Comparison of ENCODE assay signal across 12 cellular contexts in the genomic region with DNA sequence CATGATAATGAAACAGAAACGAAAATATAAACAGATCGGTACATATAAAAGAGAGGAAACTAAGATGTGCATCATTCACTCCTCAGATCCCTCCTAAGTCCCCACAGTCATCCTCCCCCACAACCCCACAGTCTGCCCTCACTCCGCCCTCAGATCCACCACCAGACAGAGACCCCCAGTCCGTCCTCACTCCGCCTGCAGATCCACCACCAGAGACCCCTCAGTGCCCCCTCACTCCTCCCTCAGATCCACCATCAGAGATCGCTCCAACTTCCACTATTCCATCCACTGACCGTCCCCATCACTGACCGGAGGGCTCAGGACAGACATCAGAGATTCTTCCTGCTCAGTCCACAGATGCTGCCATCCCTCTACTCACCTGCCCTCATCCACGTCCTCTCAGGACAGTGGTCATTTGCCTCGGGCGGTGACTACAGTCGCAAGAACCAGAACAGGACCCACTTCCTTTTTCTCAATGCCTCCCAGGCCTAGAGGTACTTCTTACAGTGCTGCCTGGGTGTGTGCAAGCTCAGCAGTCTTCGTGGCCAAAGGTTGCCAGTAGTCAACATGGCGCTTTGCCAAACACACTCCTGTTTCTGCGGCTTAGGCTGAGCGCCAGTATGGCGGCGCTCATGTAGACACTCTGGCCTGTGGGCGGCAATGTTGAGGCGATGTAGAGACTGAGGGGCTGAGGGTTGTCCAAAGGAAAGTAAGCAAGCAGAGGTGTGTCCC. TPM values are rescaled to one million over a fixed set of nuclear protein-coding genes. Genes with fewer than 3 reads are reported as not detected.
DNase-seq lines count a peak whose midpoint lies in the region; ATAC-seq and TF ChIP-seq lines count a peak whose summit lies in the region.
"Had no signal": no experiment of that assay in that cellular context is flagged by ENCODE, and none has a peak within 500 bp of the region (broad histone marks: within the 10 kb centered on the region; RNA-seq: fewer than 3 reads in every experiment).

No MANE protein-coding gene starts in this region.

- no peak overlapping the region for H3K27ac ChIP-seq in VCaP
- H3K27ac ChIP-seq: brain microvascular endothelial cell, parathyroid adenoma had no signal

- TF ChIP-seq CTCF in VCaP (conservative IDR thresholded peaks at IDR 0.05), result peak; percentile 68

- ATAC-seq in HG03457 (IDR thresholded peaks at IDR 0.05; ENCODE audit: unreplicated experiment), result no peak

- DNase-seq in DMS 273 (lab: John Stamatoyannopoulos, UW; ENCODE audit: unreplicated experiment) (peak; percentile 76), M059J (ENCODE audit: low read depth) (peak; percentile 39), mucosa of gallbladder (ENCODE audit: low spot score) (peak; percentile 92), NOMO-1 treated with dmso at 0.1 percent for 144 hours (lab: John Stamatoyannopoulos, UW; ENCODE audit: unreplicated experiment) (no peak), activated gamma-delta T cell (lab: John Stamatoyannopoulos, UW) (no peak), T-helper 2 cell (no peak)
- DNase-seq: brain microvascular endothelial cell, islet precursor cell, Kasumi-1 had no signal

RNA-seq across cellular contexts. Expression of a gene that starts 8.3 kb away (rescaled TPM):
- total RNA-seq in M059J (2014; rRNA removed; shearing (Covaris generic)), result not detected in 2 replicates
- total RNA-seq in mucosa of gallbladder, result not detected

RNA-seq across cellular contexts. Expression of a gene that starts 26.8 kb away (rescaled TPM):
- total RNA-seq in M059J (2014; rRNA removed; shearing (Covaris generic)), result not detected in 2 replicates
- total RNA-seq in mucosa of gallbladder, result not detected

Comparison
In these comparisons a context has a peak if more than half of its experiments do, and no peak if none do; other contexts are left out.
1. DNase-seq: peak in DMS 273 (single experiment), M059J (single experiment) and mucosa of gallbladder (single experiment); none in NOMO-1 treated with dmso at 0.1 percent for 144 hours (single experiment), activated gamma-delta T cell (single experiment) and T-helper 2 cell (0 of 5).